Comparison of ENCODE assay signal across 8 cellular contexts in the genomic region with DNA sequence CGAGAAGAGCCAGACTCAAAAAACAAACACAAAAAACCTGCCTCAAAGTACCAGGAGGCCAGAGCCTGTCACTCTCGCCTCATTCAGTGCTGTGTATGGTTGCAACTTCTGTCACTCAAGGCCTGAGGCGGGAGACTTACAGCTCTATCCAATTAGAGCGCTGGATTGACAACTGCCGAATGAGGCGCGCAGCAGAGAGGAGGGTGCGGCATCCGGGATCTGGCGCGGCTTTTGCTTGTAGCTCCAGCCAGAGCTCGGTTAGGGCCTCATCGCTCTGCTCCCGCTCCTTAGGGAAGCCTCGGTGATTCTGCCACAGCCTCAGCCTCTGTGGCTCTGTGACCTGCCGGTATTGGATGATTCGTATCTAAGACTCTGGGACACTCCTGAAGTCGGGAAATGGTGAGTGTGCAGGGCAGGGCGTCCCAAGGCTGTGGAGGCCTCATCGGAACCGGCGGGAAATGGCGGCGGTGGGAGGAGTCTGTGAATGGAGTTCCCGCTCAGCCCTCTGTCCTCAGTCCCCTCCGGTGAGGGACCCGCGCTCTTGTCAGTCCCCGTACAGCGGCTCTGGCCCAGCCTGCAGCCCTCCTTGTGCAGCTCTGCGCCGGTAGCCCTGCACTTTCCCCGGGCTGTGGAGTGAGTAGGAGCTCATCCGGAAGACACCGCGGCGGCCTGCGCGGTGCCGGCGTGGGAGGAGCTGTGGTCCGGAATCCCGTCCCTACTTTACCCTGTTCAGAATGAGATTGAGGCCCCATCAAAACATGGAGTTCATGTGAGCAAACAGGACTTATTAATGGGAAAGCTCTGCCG. TPM values are rescaled to one million over a fixed set of nuclear protein-coding genes. Genes with fewer than 3 reads are reported as not detected.
A peak's percentile ranks its signal among the peaks of the same experiment; 100 is the strongest.
DNase-seq lines count a peak whose midpoint lies in the region; ATAC-seq and TF ChIP-seq lines count a peak whose summit lies in the region.

Gene ZNF718 (plus strand): TSS at position 227 of the 807 bp plus-strand sequence. CDS start 170 bp downstream, at position 397.

- TF ChIP-seq POLR2A in right lobe of liver (IDR thresholded peaks at IDR 0.05) = peak; percentile 82

- no peaks in the 10 kb centered on the region for H3K4me1 ChIP-seq in right lobe of liver

- TF ChIP-seq CTCF in AG09319 (IDR thresholded peaks at IDR 0.05; ENCODE audit: low read depth, low read length) = no peak
- no peak for TF ChIP-seq CTCF in right lobe of liver (IDR thresholded peaks at IDR 0.05)

- peak within 1 kb of the TSS; percentile 80 to 95 (median 86) for H3K4me3 ChIP-seq in right lobe of liver

- no peaks in the 10 kb centered on the region for H3K27me3 ChIP-seq in right lobe of liver

- intact Hi-C loops in right lobe of liver (cut with DNase I) = no loop called here

- 3% methylated on average over 24 of the region's 44 CpGs for WGBS in right lobe of liver (ENCODE audit: insufficient coverage, low coverage, low lambda C conversion rate, missing lambda C conversion rate)

- H3K27ac ChIP-seq in right lobe of liver = peak within 1 kb of the TSS; percentile 68 to 86 (median 70)

- DNase-seq in AG09319 (ENCODE audit: extremely low read depth, low read depth) = peak; percentile 92
- DNase-seq in NCI-H510A (lab: John Stamatoyannopoulos, UW) = peak; percentile 81
- DNase-seq in activated CD4-positive, alpha-beta T cell treated with anti-CD3 and anti-CD28 coated beads, Interleukin-2, amount 50 U/mL, for 48 hours = peak; percentile 87 to 90
- peak; percentile 98 for DNase-seq in dermis microvascular lymphatic vessel endothelial cell (ENCODE audit: low read depth in 2 of 2)
- peak; percentile 92 to 96 (median 94) for DNase-seq in right lobe of liver
- peak; percentile 90 for DNase-seq in stimulated activated CD4-positive, alpha-beta T cell treated with anti-CD3 and anti-CD28 coated beads, Interleukin-4, amount 100 ng/mL, for 24 hours

- H3K36me3 ChIP-seq in right lobe of liver = peaks cover 0 to 9% (median 1%) of the 10 kb centered on the region in 4 donors

- peak; percentile 98 for ATAC-seq in GM19023 (IDR thresholded peaks at IDR 0.05; ENCODE audit: unreplicated experiment)
- peak; percentile 99 for ATAC-seq in HG03354 (IDR thresholded peaks at IDR 0.05; ENCODE audit: poor library complexity, severe bottlenecking, unreplicated experiment)
- peak; percentile 97 to 99 (median 98) for ATAC-seq in right lobe of liver

- H3K9me3 ChIP-seq in right lobe of liver = no peaks in the 10 kb centered on the region

RNA-seq across cellular contexts. Expression of gene ZNF718, which starts in this region (rescaled TPM):
- total RNA-seq in dermis microvascular lymphatic vessel endothelial cell (3.5 and 3.9 TPM in 2 replicates), right lobe of liver (1 to 10 TPM; 1.7 to 5.6 (median 3.0) TPM)

Comparison
In these comparisons a context has a peak if more than half of its experiments do, and no peak if none do; other contexts are left out.
1. Peak in every context shown above with its lines: DNase-seq, ATAC-seq, H3K4me3 ChIP-seq and H3K27ac ChIP-seq.